In genomic region chr4:7826909-7827306, GRCh38 we compare ENCODE assay signal across 18 cellular contexts.
DNase-seq lines count a peak whose midpoint lies in the region; ATAC-seq and TF ChIP-seq lines count a peak whose summit lies in the region.
"Had no signal": no experiment of that assay in that cellular context is flagged by ENCODE, and none has a peak within 500 bp of the region (broad histone marks: within the 10 kb centered on the region; RNA-seq: fewer than 3 reads in every experiment).

No MANE protein-coding gene starts in this region.

- CTCF ChIA-PET in T-cell (lab: Charles Lee): no interaction called here

- H3K9me3 ChIP-seq in left ventricle myocardium inferior (replicated peaks): no peaks in the 10 kb centered on the region
- H3K9me3 ChIP-seq in right atrium auricular region: no peaks in the 10 kb centered on the region
- H3K9me3 ChIP-seq: neutrophil, tibial nerve had no signal

- POLR2A ChIA-PET in T-cell (lab: Charles Lee): no interaction called here

- WGBS in lower leg skin, 2 donors: 88 to 89% methylated on average over 11 of the region's 11 CpGs

- no peak for TF ChIP-seq CTCF in left ventricle myocardium inferior (IDR thresholded peaks at IDR 0.05; ENCODE audit: borderline replicate concordance)
- no peak for TF ChIP-seq CTCF in right atrium auricular region (IDR thresholded peaks at IDR 0.05)
- TF ChIP-seq CTCF in lower leg skin (IDR thresholded peaks at IDR 0.05): no peak

- H3K27ac ChIP-seq in left ventricle myocardium inferior (replicated peaks): peak overlapping the region; percentile 84
- peak overlapping the region in 1 of 2 donors; percentile 6 for H3K27ac ChIP-seq in right atrium auricular region
- H3K27ac ChIP-seq: cardiac muscle cell, neutrophil had no signal

- H3K4me1 ChIP-seq in left ventricle myocardium inferior (peaks cover 69% of the 10 kb centered on the region), right atrium auricular region (peaks cover 0 to 62% of the 10 kb centered on the region in 2 donors)

- peaks cover 3% of the 10 kb centered on the region for H3K36me3 ChIP-seq in left ventricle myocardium inferior
- H3K36me3 ChIP-seq in right atrium auricular region: peaks cover 1% of the 10 kb centered on the region
- H3K36me3 ChIP-seq: cardiac muscle cell had no signal

- no peak for ATAC-seq in T-cell (replicated peaks in 1 of 4)
- no peak for ATAC-seq in stimulated activated naive CD8-positive, alpha-beta T cell treated with anti-CD3 and anti-CD28 coated beads, Interleukin-15, amount 100 ng/mL, for 72 hours
- ATAC-seq: stimulated activated memory B cell treated with anti-CD40 and anti-IgM and Interleukin-4, amounts not matched to agents 10 μg/mL and 1 μg/mL and 100 μg/mL, for 72 hours had no signal

- H3K9me3 Mint-ChIP-seq in T-cell: no peaks in the 10 kb centered on the region
- H3K9me3 Mint-ChIP-seq in stimulated activated naive CD8-positive, alpha-beta T cell treated with anti-CD3 and anti-CD28 coated beads, Interleukin-15, amount 100 ng/mL, for 72 hours: peaks cover 8 to 11% of the 10 kb centered on the region in 2 donors
- H3K9me3 Mint-ChIP-seq: stimulated activated memory B cell treated with anti-CD40 and anti-IgM and Interleukin-4, amounts not matched to agents 10 μg/mL and 1 μg/mL and 100 μg/mL, for 72 hours had no signal

- H3K4me3 Mint-ChIP-seq in T-cell: peak overlapping the region in 2 of 3 donors; percentile 2 to 16
- peak overlapping the region in 1 of 2 donors; percentile 3 for H3K4me3 Mint-ChIP-seq in stimulated activated naive CD8-positive, alpha-beta T cell treated with anti-CD3 and anti-CD28 coated beads, Interleukin-15, amount 100 ng/mL, for 72 hours
- H3K4me3 Mint-ChIP-seq: B cell; stimulated activated memory B cell treated with anti-CD40 and anti-IgM and Interleukin-4, amounts not matched to agents 10 μg/mL and 1 μg/mL and 100 μg/mL, for 72 hours had no signal

- H3K27ac Mint-ChIP-seq in T-cell: peak overlapping the region; percentile 75 to 98
- H3K27ac Mint-ChIP-seq in stimulated activated naive CD8-positive, alpha-beta T cell treated with anti-CD3 and anti-CD28 coated beads, Interleukin-15, amount 100 ng/mL, for 72 hours: peak overlapping the region; percentile 5 to 34
- H3K27ac Mint-ChIP-seq: B cell; stimulated activated memory B cell treated with anti-CD40 and anti-IgM and Interleukin-4, amounts not matched to agents 10 μg/mL and 1 μg/mL and 100 μg/mL, for 72 hours had no signal

- intact Hi-C loops in left ventricle myocardium inferior (cut with micrococcal nuclease) (no loop called here), lower leg skin (cut with DNase I; ENCODE audit: low total_unique reads) (no loop called here)

- peaks cover 0 to 4% of the 10 kb centered on the region in 2 donors for H3K27me3 Mint-ChIP-seq in T-cell
- H3K27me3 Mint-ChIP-seq in stimulated activated naive CD8-positive, alpha-beta T cell treated with anti-CD3 and anti-CD28 coated beads, Interleukin-15, amount 100 ng/mL, for 72 hours: no peaks in the 10 kb centered on the region

- DNase-seq in left ventricle myocardium inferior (no peak), right atrium auricular region (ENCODE audit: low spot score) (no peak), T-cell (no peak), mesenteric fat pad (ENCODE audit: low spot score) (peak; percentile 41), lower leg skin (ENCODE audit: low spot score in 2 of 2) (no peak), COLO829 (ENCODE audit: low spot score) (no peak), CD1c-positive myeloid dendritic cell (ENCODE audit: extremely low spot score) (no peak)
- no peak for DNase-seq in stimulated activated naive CD8-positive, alpha-beta T cell treated with anti-CD3 and anti-CD28 coated beads, Interleukin-15, amount 100 ng/mL, for 72 hours
- DNase-seq: activated CD4-positive, alpha-beta T cell treated with anti-CD3 and anti-CD28 coated beads, Interleukin-2, amount 50 U/mL, for 1 hour; kidney glomerular epithelial cell; midbrain; NCI-H1417 treated with DMSO at 0.1 percent for 48 hours; NCI-H524 had no signal

- peaks cover 21 to 58% (median 47%) of the 10 kb centered on the region in 3 donors for H3K4me1 Mint-ChIP-seq in T-cell
- H3K4me1 Mint-ChIP-seq in stimulated activated naive CD8-positive, alpha-beta T cell treated with anti-CD3 and anti-CD28 coated beads, Interleukin-15, amount 100 ng/mL, for 72 hours: peaks cover 47% of the 10 kb centered on the region
- H3K4me1 Mint-ChIP-seq: B cell; stimulated activated memory B cell treated with anti-CD40 and anti-IgM and Interleukin-4, amounts not matched to agents 10 μg/mL and 1 μg/mL and 100 μg/mL, for 72 hours had no signal

- peaks cover 32% of the 10 kb centered on the region for H3K36me3 Mint-ChIP-seq in T-cell
- H3K36me3 Mint-ChIP-seq: stimulated activated memory B cell treated with anti-CD40 and anti-IgM and Interleukin-4, amounts not matched to agents 10 μg/mL and 1 μg/mL and 100 μg/mL, for 72 hours had no signal

- no peak for TF ChIP-seq POLR2A in lower leg skin (IDR thresholded peaks at IDR 0.05)

- no peak overlapping the region for H3K4me3 ChIP-seq in left ventricle myocardium inferior
- H3K4me3 ChIP-seq in right atrium auricular region: no peak overlapping the region
- H3K4me3 ChIP-seq in lower leg skin (ENCODE audit: low read depth, poor library complexity, severe bottlenecking): no peak overlapping the region
- H3K4me3 ChIP-seq: cardiac muscle cell, tibial nerve had no signal

- H3K27me3 ChIP-seq in left ventricle myocardium inferior (ENCODE audit: low read depth) (no peaks in the 10 kb centered on the region), right atrium auricular region (no peaks in the 10 kb centered on the region)
- H3K27me3 ChIP-seq: cardiac muscle cell, neutrophil, tibial nerve had no signal
